ENCODE assay signal across 21 cellular contexts in the genomic region with DNA sequence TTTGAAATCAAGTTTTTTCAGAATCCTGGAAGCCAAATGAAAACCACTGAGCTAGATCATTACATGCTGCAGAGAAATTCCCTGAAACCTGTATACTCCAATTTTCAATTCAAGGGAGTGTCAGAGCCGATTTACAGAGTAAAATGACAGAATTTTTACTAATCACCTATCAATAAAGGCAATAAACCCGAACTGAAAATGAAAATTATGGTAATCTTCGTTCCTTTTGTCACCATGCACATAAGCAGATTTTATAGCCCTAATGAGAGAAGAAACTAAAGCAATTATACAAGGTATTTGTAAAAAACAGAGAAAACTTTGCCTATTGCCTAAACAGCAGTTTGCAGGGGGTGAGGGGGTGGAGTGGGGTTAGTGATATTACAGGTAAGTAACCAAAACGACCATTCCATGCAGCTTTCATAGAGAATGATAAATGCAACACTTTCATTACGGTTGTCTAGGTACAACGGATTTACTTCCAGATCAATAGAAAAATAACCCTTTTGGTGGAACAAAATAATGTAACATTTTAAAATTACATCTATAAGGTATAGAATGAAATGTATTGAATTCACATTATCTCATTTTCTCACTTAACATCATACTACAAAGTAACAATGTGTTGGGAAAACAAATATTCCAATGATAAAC.
DNase-seq lines count a peak whose midpoint lies in the region; ATAC-seq and TF ChIP-seq lines count a peak whose summit lies in the region.
"Had no signal": no experiment of that assay in that cellular context is flagged by ENCODE, and none has a peak within 500 bp of the region (broad histone marks: within the 10 kb centered on the region; RNA-seq: fewer than 3 reads in every experiment).

No MANE protein-coding gene starts in this region.

- H3K79me2 ChIP-seq in GM23248 (ENCODE audit: insufficient read depth) (peaks cover 95% of the 10 kb centered on the region), MM.1S (ENCODE audit: low read length) (peaks cover 81% of the 10 kb centered on the region)

- no peaks in the 10 kb centered on the region for H3K27me3 Mint-ChIP-seq in chondrocyte (ENCODE audit: low read depth)

- ATAC-seq in GM18520 (IDR thresholded peaks at IDR 0.05; ENCODE audit: unreplicated experiment): no peak
- ATAC-seq: activated CD4-positive, alpha-beta T cell treated with anti-CD3 and anti-CD28 coated beads for 36 hours; activated CD8-positive, alpha-beta memory T cell treated with anti-CD3 and anti-CD28 coated beads, Interleukin-2, amount 10 ng/mL, durations not matched to agents 7 days and 5 days; left colon had no signal

- H3K9me2 ChIP-seq in GM23248 (ENCODE audit: insufficient read depth) (no peaks in the 10 kb centered on the region), MM.1S (replicated peaks; ENCODE audit: insufficient read depth, low read length) (no peaks in the 10 kb centered on the region)

- H3F3A ChIP-seq in GM23248 (ENCODE audit: insufficient read depth): peaks cover 51% of the 10 kb centered on the region
- H3F3A ChIP-seq in MM.1S (ENCODE audit: insufficient read depth, low read length): no peaks in the 10 kb centered on the region; the same call in 1 of the 2 replicates

- TF ChIP-seq CTCF in MM.1S (IDR thresholded peaks at IDR 0.05; ENCODE audit: low read length) (no peak), chondrocyte (IDR thresholded peaks at IDR 0.05) (no peak)

- H3K4me1 ChIP-seq in GM23248 (ENCODE audit: insufficient read depth) (peaks cover 44% of the 10 kb centered on the region), MM.1S (ENCODE audit: low read length) (peaks cover 29% of the 10 kb centered on the region), skeletal muscle satellite cell (ENCODE audit: control insufficient read depth, insufficient read depth, low read length) (peaks cover 30% of the 10 kb centered on the region)

- WGBS in GM23248 (ENCODE audit: low coverage in 1 of 2, low lambda C conversion rate in 2 of 2, missing lambda C conversion rate in 2 of 2), 2 experiments: 69 to 71% methylated on average over 6 of the region's 6 CpGs

- peak overlapping the region; percentile 95 for H3K4me3 ChIP-seq in GM23248
- H3K4me3 ChIP-seq in MM.1S (ENCODE audit: low read length): no peak overlapping the region; the same call in 1 of the 2 replicates
- peak overlapping the region; percentile 94 for H3K4me3 ChIP-seq in skeletal muscle satellite cell (ENCODE audit: low read length)
- H3K4me3 ChIP-seq: adrenal gland, ovary had no signal

- H3K9me3 ChIP-seq in GM23248 (ENCODE audit: low read depth) (no peaks in the 10 kb centered on the region), MM.1S (replicated peaks; ENCODE audit: insufficient read depth, low read length) (no peaks in the 10 kb centered on the region), skeletal muscle satellite cell (replicated peaks; ENCODE audit: low read length) (no peaks in the 10 kb centered on the region)
- H3K9me3 ChIP-seq: adrenal gland, ovary had no signal

- no peak overlapping the region for H2AFZ ChIP-seq in GM23248
- no peak overlapping the region for H2AFZ ChIP-seq in MM.1S (ENCODE audit: low read length)

- no peaks in the 10 kb centered on the region for H3K27me3 ChIP-seq in GM23248 (replicated peaks; ENCODE audit: insufficient read depth)
- no peaks in the 10 kb centered on the region for H3K27me3 ChIP-seq in MM.1S (replicated peaks; ENCODE audit: insufficient read depth, low read length)
- no peaks in the 10 kb centered on the region for H3K27me3 ChIP-seq in skeletal muscle satellite cell (ENCODE audit: control insufficient read depth, insufficient read depth, low read length)
- H3K27me3 ChIP-seq: adrenal gland, ovary had no signal

- H4K20me1 ChIP-seq in GM23248 (ENCODE audit: insufficient read depth) (peaks cover 11% of the 10 kb centered on the region; the same call in 1 of the 2 replicates), MM.1S (ENCODE audit: insufficient read depth, low read length) (no peaks in the 10 kb centered on the region)

- in situ Hi-C loops in GM23248 (cut with MboI): loop anchor here (10.0 to 25.0 kb wide), 2 partner anchors 127 to 195 kb away; a partner anchor contains a TSS

- H3K36me3 ChIP-seq in GM23248 (ENCODE audit: low read depth) (no peaks in the 10 kb centered on the region), MM.1S (replicated peaks; ENCODE audit: insufficient read depth, low read length) (no peaks in the 10 kb centered on the region), skeletal muscle satellite cell (ENCODE audit: insufficient read depth, low read length) (no peaks in the 10 kb centered on the region)
- H3K36me3 ChIP-seq: adrenal gland, ovary had no signal

- H3K27ac Mint-ChIP-seq in chondrocyte (ENCODE audit: unreplicated experiment): peak overlapping the region; percentile 4
- H3K27ac Mint-ChIP-seq: activated CD4-positive, alpha-beta T cell treated with anti-CD3 and anti-CD28 coated beads for 36 hours; activated CD8-positive, alpha-beta memory T cell treated with anti-CD3 and anti-CD28 coated beads, Interleukin-2, amount 10 ng/mL, durations not matched to agents 7 days and 5 days had no signal

- H3K4me2 ChIP-seq in GM23248 (ENCODE audit: unreplicated experiment): peak overlapping the region; percentile 100
- peak overlapping the region; percentile 11 for H3K4me2 ChIP-seq in MM.1S (ENCODE audit: low read depth, low read length)
- peak overlapping the region; percentile 83 for H3K4me2 ChIP-seq in skeletal muscle satellite cell (ENCODE audit: low read length)

- H3K9me3 Mint-ChIP-seq in chondrocyte (ENCODE audit: low read depth): no peaks in the 10 kb centered on the region
- H3K9me3 Mint-ChIP-seq: central memory CD8-positive, alpha-beta T cell had no signal

- H3K4me1 Mint-ChIP-seq in chondrocyte (ENCODE audit: low read depth): peaks cover 62% of the 10 kb centered on the region

- DNase-seq in GM23248 (no peak), MM.1S (no peak), chondrocyte (ENCODE audit: low spot score) (no peak), AG08396 (ENCODE audit: low spot score) (no peak), HEK293T (ENCODE audit: extremely low spot score) (no peak)
- DNase-seq: activated CD4-positive, alpha-beta T cell treated with anti-CD3 and anti-CD28 coated beads for 36 hours; activated CD8-positive, alpha-beta memory T cell treated with anti-CD3 and anti-CD28 coated beads, Interleukin-2, amount 10 ng/mL, durations not matched to agents 7 days and 5 days; activated effector memory CD4-positive, alpha-beta T cell treated with Interleukin-2 at 50 U/mL for 16 hours; adrenal gland; DMS 273 treated with DMSO at 0.1 percent for 48 hours; effector memory CD4-positive, alpha-beta T cell; GF-D8; left colon; NCI-H2029 treated with DMSO at 0.1 percent for 48 hours; NCI-H524; ovary; small intestine; stimulated activated CD4-positive, alpha-beta T cell treated with anti-CD3 and anti-CD28 coated beads, Interleukin-4, amount 100 ng/mL, for 4 hours had no signal

- H3K9ac ChIP-seq in GM23248: peak overlapping the region; percentile 82
- no peak overlapping the region for H3K9ac ChIP-seq in MM.1S (ENCODE audit: low read length)
- peak overlapping the region; percentile 94 for H3K9ac ChIP-seq in skeletal muscle satellite cell (ENCODE audit: low read depth, low read length)

- CTCF ChIA-PET in HEK293T (lab: Yijun Ruan, JAX): interaction anchor here (0.5 to 0.9 kb wide), 3 partner anchors 74 to 96 kb away, joined by 3 to 4 read pairs (median 3); no protein-coding TSS in a partner anchor

- H3K27ac ChIP-seq in GM23248 (peak overlapping the region; percentile 71), MM.1S (ENCODE audit: low read length) (no peak overlapping the region)
- H3K27ac ChIP-seq: ovary had no signal

- POLR2A ChIA-PET in HEK293T (lab: Yijun Ruan, JAX): no interaction called here

- no peaks in the 10 kb centered on the region for H3K36me3 Mint-ChIP-seq in chondrocyte (ENCODE audit: low read depth)
- H3K36me3 Mint-ChIP-seq: activated CD8-positive, alpha-beta memory T cell treated with anti-CD3 and anti-CD28 coated beads, Interleukin-2, amount 10 ng/mL, durations not matched to agents 7 days and 5 days had no signal

- H3K4me3 Mint-ChIP-seq in chondrocyte (ENCODE audit: unreplicated experiment): no peak overlapping the region
- H3K4me3 Mint-ChIP-seq: activated CD4-positive, alpha-beta T cell treated with anti-CD3 and anti-CD28 coated beads for 36 hours; activated CD8-positive, alpha-beta memory T cell treated with anti-CD3 and anti-CD28 coated beads, Interleukin-2, amount 10 ng/mL, durations not matched to agents 7 days and 5 days; central memory CD8-positive, alpha-beta T cell had no signal

TF ChIP-seq in HEK293T, 16 proteins besides CTCF, POLR2A, EP300 and RAD21:
- TF ChIP-seq HDGF (IDR thresholded peaks at IDR 0.05; ENCODE audit: borderline replicate concordance): no peak

Comparison
In these comparisons a context has a peak if more than half of its experiments do, and no peak if none do; other contexts are left out.
1. H3K4me2 ChIP-seq: peak in every context shown above with its lines; median percentile 100 in GM23248; 83 in skeletal muscle satellite cell; 11 in MM.1S.